ENCODE assay signal across 2 cellular contexts in the genomic region with DNA sequence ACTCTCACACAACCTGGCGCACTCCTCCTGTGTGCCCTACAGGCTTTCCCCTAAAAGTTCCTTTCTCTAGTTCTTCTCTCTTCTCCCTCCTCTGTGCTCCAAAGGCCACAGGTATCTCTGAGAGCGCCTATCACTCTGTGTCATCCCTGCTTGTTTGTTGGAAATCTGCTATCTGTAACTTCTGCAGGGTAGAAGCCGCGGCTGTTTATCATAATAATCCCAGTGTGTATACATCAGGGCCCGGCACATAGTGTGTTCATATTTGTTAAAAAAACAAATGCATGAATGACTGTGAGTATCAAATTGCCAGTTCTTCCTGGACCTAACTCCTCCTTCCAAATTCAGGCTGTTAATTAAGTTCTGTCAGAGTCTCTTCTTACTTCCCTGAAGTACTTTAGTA.
TF ChIP-seq lines count a peak whose summit lies in the region.

No MANE protein-coding gene starts in this region.

TF ChIP-seq in IMR-90, 13 proteins besides CTCF, POLR2A, EP300 and RAD21:
- no peak for TF ChIP-seq RCOR1 (IDR thresholded peaks at IDR 0.05; ENCODE audit: insufficient replicate concordance, low read length)
- TF ChIP-seq FOS (IDR thresholded peaks at IDR 0.05; ENCODE audit: low read depth, low read length): no peak
- TF ChIP-seq NFE2L2 (IDR thresholded peaks at IDR 0.05; ENCODE audit: low read depth, low read length): no peak
- TF ChIP-seq BHLHE40 (IDR thresholded peaks at IDR 0.05; ENCODE audit: low read depth, low read length): no peak
- TF ChIP-seq, protein P1, sequence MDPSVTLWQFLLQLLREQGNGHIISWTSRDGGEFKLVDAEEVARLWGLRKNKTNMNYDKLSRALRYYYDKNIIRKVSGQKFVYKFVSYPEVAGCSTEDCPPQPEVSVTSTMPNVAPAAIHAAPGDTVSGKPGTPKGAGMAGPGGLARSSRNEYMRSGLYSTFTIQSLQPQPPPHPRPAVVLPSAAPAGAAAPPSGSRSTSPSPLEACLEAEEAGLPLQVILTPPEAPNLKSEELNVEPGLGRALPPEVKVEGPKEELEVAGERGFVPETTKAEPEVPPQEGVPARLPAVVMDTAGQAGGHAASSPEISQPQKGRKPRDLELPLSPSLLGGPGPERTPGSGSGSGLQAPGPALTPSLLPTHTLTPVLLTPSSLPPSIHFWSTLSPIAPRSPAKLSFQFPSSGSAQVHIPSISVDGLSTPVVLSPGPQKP (IDR thresholded peaks at IDR 0.05; ENCODE audit: borderline replicate concordance, low read depth, low read length): no peak
- no peak for TF ChIP-seq MAFK (IDR thresholded peaks at IDR 0.05; ENCODE audit: low read depth, low read length)
- no peak for TF ChIP-seq RFX5 (IDR thresholded peaks at IDR 0.05; ENCODE audit: low read depth, low read length)
- TF ChIP-seq MAZ (IDR thresholded peaks at IDR 0.05; ENCODE audit: borderline replicate concordance, low read depth, low read length): no peak
- TF ChIP-seq CEBPB (IDR thresholded peaks at IDR 0.05; ENCODE audit: low read depth, low read length): no peak
- no peak for TF ChIP-seq SMC3 (IDR thresholded peaks at IDR 0.05; ENCODE audit: low read depth, low read length)
- no peak for TF ChIP-seq CHD1 (IDR thresholded peaks at IDR 0.05; ENCODE audit: low read depth, low read length)
- TF ChIP-seq, protein P2, sequence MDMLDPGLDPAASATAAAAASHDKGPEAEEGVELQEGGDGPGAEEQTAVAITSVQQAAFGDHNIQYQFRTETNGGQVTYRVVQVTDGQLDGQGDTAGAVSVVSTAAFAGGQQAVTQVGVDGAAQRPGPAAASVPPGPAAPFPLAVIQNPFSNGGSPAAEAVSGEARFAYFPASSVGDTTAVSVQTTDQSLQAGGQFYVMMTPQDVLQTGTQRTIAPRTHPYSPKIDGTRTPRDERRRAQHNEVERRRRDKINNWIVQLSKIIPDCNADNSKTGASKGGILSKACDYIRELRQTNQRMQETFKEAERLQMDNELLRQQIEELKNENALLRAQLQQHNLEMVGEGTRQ (IDR thresholded peaks at IDR 0.05; ENCODE audit: low read depth, low read length): no peak
- no peak for TF ChIP-seq MXI1 (IDR thresholded peaks at IDR 0.05; ENCODE audit: borderline replicate concordance, low read depth, low read length)

TF ChIP-seq in K562, 482 proteins besides CTCF, POLR2A, EP300 and RAD21:
- no peak for TF ChIP-seq RBM34 (IDR thresholded peaks at IDR 0.05; ENCODE audit: borderline replicate concordance, insufficient read depth, low read length)
- peak; percentile 53; the same call in 1 of the 2 replicates for TF ChIP-seq TAL1 (IDR thresholded peaks at IDR 0.05)
- TF ChIP-seq, protein P3, sequence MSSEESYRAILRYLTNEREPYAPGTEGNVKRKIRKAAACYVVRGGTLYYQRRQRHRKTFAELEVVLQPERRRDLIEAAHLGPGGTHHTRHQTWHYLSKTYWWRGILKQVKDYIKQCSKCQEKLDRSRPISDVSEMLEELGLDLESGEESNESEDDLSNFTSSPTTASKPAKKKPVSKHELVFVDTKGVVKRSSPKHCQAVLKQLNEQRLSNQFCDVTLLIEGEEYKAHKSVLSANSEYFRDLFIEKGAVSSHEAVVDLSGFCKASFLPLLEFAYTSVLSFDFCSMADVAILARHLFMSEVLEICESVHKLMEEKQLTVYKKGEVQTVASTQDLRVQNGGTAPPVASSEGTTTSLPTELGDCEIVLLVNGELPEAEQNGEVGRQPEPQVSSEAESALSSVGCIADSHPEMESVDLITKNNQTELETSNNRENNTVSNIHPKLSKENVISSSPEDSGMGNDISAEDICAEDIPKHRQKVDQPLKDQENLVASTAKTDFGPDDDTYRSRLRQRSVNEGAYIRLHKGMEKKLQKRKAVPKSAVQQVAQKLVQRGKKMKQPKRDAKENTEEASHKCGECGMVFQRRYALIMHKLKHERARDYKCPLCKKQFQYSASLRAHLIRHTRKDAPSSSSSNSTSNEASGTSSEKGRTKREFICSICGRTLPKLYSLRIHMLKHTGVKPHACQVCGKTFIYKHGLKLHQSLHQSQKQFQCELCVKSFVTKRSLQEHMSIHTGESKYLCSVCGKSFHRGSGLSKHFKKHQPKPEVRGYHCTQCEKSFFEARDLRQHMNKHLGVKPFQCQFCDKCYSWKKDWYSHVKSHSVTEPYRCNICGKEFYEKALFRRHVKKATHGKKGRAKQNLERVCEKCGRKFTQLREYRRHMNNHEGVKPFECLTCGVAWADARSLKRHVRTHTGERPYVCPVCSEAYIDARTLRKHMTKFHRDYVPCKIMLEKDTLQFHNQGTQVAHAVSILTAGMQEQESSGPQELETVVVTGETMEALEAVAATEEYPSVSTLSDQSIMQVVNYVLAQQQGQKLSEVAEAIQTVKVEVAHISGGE (CRISPR knock-in tag; IDR thresholded peaks at IDR 0.05): 0 out of 6 replicates have a peak, but pooled peaks of 1 of the 3 experiments have one; percentile 32
- TF ChIP-seq, protein P4, sequence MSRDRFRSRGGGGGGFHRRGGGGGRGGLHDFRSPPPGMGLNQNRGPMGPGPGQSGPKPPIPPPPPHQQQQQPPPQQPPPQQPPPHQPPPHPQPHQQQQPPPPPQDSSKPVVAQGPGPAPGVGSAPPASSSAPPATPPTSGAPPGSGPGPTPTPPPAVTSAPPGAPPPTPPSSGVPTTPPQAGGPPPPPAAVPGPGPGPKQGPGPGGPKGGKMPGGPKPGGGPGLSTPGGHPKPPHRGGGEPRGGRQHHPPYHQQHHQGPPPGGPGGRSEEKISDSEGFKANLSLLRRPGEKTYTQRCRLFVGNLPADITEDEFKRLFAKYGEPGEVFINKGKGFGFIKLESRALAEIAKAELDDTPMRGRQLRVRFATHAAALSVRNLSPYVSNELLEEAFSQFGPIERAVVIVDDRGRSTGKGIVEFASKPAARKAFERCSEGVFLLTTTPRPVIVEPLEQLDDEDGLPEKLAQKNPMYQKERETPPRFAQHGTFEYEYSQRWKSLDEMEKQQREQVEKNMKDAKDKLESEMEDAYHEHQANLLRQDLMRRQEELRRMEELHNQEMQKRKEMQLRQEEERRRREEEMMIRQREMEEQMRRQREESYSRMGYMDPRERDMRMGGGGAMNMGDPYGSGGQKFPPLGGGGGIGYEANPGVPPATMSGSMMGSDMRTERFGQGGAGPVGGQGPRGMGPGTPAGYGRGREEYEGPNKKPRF (IDR thresholded peaks at IDR 0.05; ENCODE audit: low read depth, low read length): no peak
- no peak for TF ChIP-seq PURB (CRISPR knock-in tag; IDR thresholded peaks at IDR 0.05; ENCODE audit: low read depth)
- peak; percentile 42; the same call in 1 of the 2 replicates for TF ChIP-seq NCOR1 (IDR thresholded peaks at IDR 0.05)
- TF ChIP-seq NR1H2 (CRISPR knock-in tag; IDR thresholded peaks at IDR 0.05): no peak
- no peak for TF ChIP-seq PCBP1 (IDR thresholded peaks at IDR 0.05; ENCODE audit: low read depth, low read length, poor library complexity, severe bottlenecking)
- TF ChIP-seq, protein P5, sequence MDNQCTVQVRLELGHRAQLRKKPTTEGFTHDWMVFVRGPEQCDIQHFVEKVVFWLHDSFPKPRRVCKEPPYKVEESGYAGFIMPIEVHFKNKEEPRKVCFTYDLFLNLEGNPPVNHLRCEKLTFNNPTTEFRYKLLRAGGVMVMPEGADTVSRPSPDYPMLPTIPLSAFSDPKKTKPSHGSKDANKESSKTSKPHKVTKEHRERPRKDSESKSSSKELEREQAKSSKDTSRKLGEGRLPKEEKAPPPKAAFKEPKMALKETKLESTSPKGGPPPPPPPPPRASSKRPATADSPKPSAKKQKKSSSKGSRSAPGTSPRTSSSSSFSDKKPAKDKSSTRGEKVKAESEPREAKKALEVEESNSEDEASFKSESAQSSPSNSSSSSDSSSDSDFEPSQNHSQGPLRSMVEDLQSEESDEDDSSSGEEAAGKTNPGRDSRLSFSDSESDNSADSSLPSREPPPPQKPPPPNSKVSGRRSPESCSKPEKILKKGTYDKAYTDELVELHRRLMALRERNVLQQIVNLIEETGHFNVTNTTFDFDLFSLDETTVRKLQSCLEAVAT (IDR thresholded peaks at IDR 0.05): 0 out of 4 replicates have a peak, but pooled peaks of 1 of the 2 experiments have one; percentile 37
- TF ChIP-seq MCM5 (IDR thresholded peaks at IDR 0.05; ENCODE audit: low read depth): no peak
- no peak for TF ChIP-seq KLF1 (tag; IDR thresholded peaks at IDR 0.05)
- TF ChIP-seq CBFA2T3 (IDR thresholded peaks at IDR 0.05): peak; percentile 56; the same call in 1 of the 2 replicates
- peak; percentile 61 for TF ChIP-seq TEAD4 (IDR thresholded peaks at IDR 0.05; ENCODE audit: low read length)
- no peak for TF ChIP-seq TEAD4 (CRISPR knock-in tag; IDR thresholded peaks at IDR 0.05; ENCODE audit: borderline replicate concordance)
- no peak for TF ChIP-seq GTF2A2 (tag; IDR thresholded peaks at IDR 0.05)
- TF ChIP-seq MED1 (CRISPR knock-in tag; IDR thresholded peaks at IDR 0.05; ENCODE audit: borderline replicate concordance): no peak
- TF ChIP-seq, protein P6, sequence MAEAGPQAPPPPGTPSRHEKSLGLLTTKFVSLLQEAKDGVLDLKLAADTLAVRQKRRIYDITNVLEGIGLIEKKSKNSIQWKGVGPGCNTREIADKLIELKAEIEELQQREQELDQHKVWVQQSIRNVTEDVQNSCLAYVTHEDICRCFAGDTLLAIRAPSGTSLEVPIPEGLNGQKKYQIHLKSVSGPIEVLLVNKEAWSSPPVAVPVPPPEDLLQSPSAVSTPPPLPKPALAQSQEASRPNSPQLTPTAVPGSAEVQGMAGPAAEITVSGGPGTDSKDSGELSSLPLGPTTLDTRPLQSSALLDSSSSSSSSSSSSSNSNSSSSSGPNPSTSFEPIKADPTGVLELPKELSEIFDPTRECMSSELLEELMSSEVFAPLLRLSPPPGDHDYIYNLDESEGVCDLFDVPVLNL (CRISPR knock-in tag; IDR thresholded peaks at IDR 0.05; ENCODE audit: low read depth): no peak
- TF ChIP-seq ZNF589 (CRISPR knock-in tag; IDR thresholded peaks at IDR 0.05; ENCODE audit: low read depth): no peak
- no peak for TF ChIP-seq ZFP30 (CRISPR knock-in tag; IDR thresholded peaks at IDR 0.05; ENCODE audit: borderline replicate concordance)
- TF ChIP-seq NR2C2 (CRISPR knock-in tag; IDR thresholded peaks at IDR 0.05): no peak
- no peak for TF ChIP-seq NR2C2 (tag; IDR thresholded peaks at IDR 0.05)
- TF ChIP-seq, protein P7, sequence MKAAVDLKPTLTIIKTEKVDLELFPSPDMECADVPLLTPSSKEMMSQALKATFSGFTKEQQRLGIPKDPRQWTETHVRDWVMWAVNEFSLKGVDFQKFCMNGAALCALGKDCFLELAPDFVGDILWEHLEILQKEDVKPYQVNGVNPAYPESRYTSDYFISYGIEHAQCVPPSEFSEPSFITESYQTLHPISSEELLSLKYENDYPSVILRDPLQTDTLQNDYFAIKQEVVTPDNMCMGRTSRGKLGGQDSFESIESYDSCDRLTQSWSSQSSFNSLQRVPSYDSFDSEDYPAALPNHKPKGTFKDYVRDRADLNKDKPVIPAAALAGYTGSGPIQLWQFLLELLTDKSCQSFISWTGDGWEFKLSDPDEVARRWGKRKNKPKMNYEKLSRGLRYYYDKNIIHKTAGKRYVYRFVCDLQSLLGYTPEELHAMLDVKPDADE (conservative IDR thresholded peaks at IDR 0.05; ENCODE audit: control insufficient read depth, low read depth, low read length): no peak
- peak; percentile 52 for TF ChIP-seq ARID1B (IDR thresholded peaks at IDR 0.05)
- TF ChIP-seq, protein P8, sequence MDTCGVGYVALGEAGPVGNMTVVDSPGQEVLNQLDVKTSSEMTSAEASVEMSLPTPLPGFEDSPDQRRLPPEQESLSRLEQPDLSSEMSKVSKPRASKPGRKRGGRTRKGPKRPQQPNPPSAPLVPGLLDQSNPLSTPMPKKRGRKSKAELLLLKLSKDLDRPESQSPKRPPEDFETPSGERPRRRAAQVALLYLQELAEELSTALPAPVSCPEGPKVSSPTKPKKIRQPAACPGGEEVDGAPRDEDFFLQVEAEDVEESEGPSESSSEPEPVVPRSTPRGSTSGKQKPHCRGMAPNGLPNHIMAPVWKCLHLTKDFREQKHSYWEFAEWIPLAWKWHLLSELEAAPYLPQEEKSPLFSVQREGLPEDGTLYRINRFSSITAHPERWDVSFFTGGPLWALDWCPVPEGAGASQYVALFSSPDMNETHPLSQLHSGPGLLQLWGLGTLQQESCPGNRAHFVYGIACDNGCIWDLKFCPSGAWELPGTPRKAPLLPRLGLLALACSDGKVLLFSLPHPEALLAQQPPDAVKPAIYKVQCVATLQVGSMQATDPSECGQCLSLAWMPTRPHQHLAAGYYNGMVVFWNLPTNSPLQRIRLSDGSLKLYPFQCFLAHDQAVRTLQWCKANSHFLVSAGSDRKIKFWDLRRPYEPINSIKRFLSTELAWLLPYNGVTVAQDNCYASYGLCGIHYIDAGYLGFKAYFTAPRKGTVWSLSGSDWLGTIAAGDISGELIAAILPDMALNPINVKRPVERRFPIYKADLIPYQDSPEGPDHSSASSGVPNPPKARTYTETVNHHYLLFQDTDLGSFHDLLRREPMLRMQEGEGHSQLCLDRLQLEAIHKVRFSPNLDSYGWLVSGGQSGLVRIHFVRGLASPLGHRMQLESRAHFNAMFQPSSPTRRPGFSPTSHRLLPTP (IDR thresholded peaks at IDR 0.05; ENCODE audit: borderline replicate concordance, extremely low read depth, insufficient read length): no peak
- TF ChIP-seq CBFA2T2 (conservative IDR thresholded peaks at IDR 0.05): peak; percentile 35; the same call in 1 of the 2 replicates
- peak; percentile 77 for TF ChIP-seq ZKSCAN1 (IDR thresholded peaks at IDR 0.05; ENCODE audit: low read depth, low read length)
- TF ChIP-seq FOSL1 (tag; conservative IDR thresholded peaks at IDR 0.05): no peak
